In the genomic region with DNA sequence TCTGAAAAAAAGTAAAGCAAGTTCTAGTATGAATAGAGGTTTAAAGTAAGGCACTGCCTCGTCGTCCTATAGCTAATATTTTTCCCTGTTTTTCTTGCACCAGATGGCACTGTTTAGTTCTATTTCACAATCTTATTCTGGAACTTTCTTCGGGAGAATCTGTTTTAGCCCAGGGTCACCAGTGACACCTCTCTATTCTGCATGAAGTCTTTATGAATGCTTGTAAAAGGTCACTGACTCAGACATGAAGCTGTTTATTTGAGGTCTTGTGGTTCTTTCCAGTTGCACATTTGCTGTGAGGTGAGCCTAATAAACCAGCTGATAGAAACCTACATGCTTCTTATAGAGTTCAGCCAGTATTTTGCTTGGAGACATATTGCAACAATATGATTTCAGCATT, we compare ENCODE assay signal across 9 cellular contexts.
DNase-seq lines count a peak whose midpoint lies in the region; ATAC-seq, FAIRE-seq and TF ChIP-seq lines count a peak whose summit lies in the region.
"Had no signal": no experiment of that assay in that cellular context is flagged by ENCODE, and none has a peak within 500 bp of the region (broad histone marks: within the 10 kb centered on the region; RNA-seq: fewer than 3 reads in every experiment).

No MANE protein-coding gene starts in this region.

- H3K27ac ChIP-seq in right atrium auricular region = no peak overlapping the region
- H3K27ac ChIP-seq in ascending aorta = no peak overlapping the region
- no peak overlapping the region for H3K27ac ChIP-seq in uterus
- H3K27ac ChIP-seq in colonic mucosa = no peak overlapping the region

- H3K4me1 ChIP-seq in right atrium auricular region (peaks cover 0 to 8% of the 10 kb centered on the region in 2 donors), ascending aorta (peaks cover 0 to 5% of the 10 kb centered on the region in 2 donors), uterus (peaks cover 0 to 7% of the 10 kb centered on the region in 2 donors), colonic mucosa (no peaks in the 10 kb centered on the region)

- ATAC-seq in Right ventricle myocardium inferior (peak; percentile 52), GM18909 (IDR thresholded peaks at IDR 0.05; ENCODE audit: poor library complexity, unreplicated experiment) (no peak)

- no peak for TF ChIP-seq POLR2A in uterus (IDR thresholded peaks at IDR 0.05)

- intact Hi-C loops in Right ventricle myocardium inferior (cut with DNase I) = loop anchor here (5.0 kb wide), 2 partner anchors 120 to 655 kb away; no protein-coding TSS in a partner anchor
- intact Hi-C loops in ascending aorta (cut with DNase I) = loop anchor here (5.0 kb wide), 2 partner anchors 120 to 655 kb away; no protein-coding TSS in a partner anchor
- intact Hi-C loops in uterus (cut with DNase I; ENCODE audit: low total_unique reads) = no loop called here
- intact Hi-C loops in colonic mucosa (cut with DNase I) = loop anchor here (10.0 kb wide), 2 partner anchors 112 to 652 kb away; no protein-coding TSS in a partner anchor

- TF ChIP-seq CTCF in right atrium auricular region (IDR thresholded peaks at IDR 0.05) = peak in 1 of 2 donors; percentile 58
- TF ChIP-seq CTCF in ascending aorta (IDR thresholded peaks at IDR 0.05) = peak in 2 of 3 experiments; percentile 5 to 35
- TF ChIP-seq CTCF in uterus (IDR thresholded peaks at IDR 0.05) = peak; percentile 17 to 36 (median 29)
- TF ChIP-seq CTCF in colonic mucosa (IDR thresholded peaks at IDR 0.05) = no peak

- H3K36me3 ChIP-seq in right atrium auricular region (no peaks in the 10 kb centered on the region), ascending aorta (no peaks in the 10 kb centered on the region), uterus (no peaks in the 10 kb centered on the region), colonic mucosa (no peaks in the 10 kb centered on the region)

- no peak overlapping the region for H3K4me3 ChIP-seq in right atrium auricular region
- no peak overlapping the region for H3K4me3 ChIP-seq in ascending aorta
- H3K4me3 ChIP-seq in uterus = no peak overlapping the region
- H3K4me3 ChIP-seq in colonic mucosa = no peak overlapping the region

- FAIRE-seq in islet of Langerhans (lab: Jason Lieb, UNC) = peak; percentile 98

- no peak overlapping the region for H3K9ac ChIP-seq in colonic mucosa (ENCODE audit: low read depth in 2 of 2, low read length in 2 of 2)

- H3K27me3 ChIP-seq in right atrium auricular region = no peaks in the 10 kb centered on the region
- no peaks in the 10 kb centered on the region for H3K27me3 ChIP-seq in ascending aorta
- no peaks in the 10 kb centered on the region for H3K27me3 ChIP-seq in uterus
- H3K27me3 ChIP-seq in colonic mucosa = no peaks in the 10 kb centered on the region

- DNase-seq in Right ventricle myocardium inferior (ENCODE audit: missing footprints) (no peak), right atrium auricular region (ENCODE audit: low spot score) (no peak), ascending aorta (ENCODE audit: low spot score in 2 of 2) (no peak), uterus (no peak), colonic mucosa (no peak)
- no peak for DNase-seq in activated naive CD4-positive, alpha-beta T cell treated with Interleukin-2 at 50 U/mL for 16 hours
- DNase-seq: CD4-positive, CD25-positive, alpha-beta regulatory T cell had no signal

- no peaks in the 10 kb centered on the region for H3K9me3 ChIP-seq in right atrium auricular region
- no peaks in the 10 kb centered on the region for H3K9me3 ChIP-seq in ascending aorta
- H3K9me3 ChIP-seq in uterus = no peaks in the 10 kb centered on the region
- no peaks in the 10 kb centered on the region for H3K9me3 ChIP-seq in colonic mucosa
